8 cellular contexts compared by ENCODE assay signal in the genomic region with DNA sequence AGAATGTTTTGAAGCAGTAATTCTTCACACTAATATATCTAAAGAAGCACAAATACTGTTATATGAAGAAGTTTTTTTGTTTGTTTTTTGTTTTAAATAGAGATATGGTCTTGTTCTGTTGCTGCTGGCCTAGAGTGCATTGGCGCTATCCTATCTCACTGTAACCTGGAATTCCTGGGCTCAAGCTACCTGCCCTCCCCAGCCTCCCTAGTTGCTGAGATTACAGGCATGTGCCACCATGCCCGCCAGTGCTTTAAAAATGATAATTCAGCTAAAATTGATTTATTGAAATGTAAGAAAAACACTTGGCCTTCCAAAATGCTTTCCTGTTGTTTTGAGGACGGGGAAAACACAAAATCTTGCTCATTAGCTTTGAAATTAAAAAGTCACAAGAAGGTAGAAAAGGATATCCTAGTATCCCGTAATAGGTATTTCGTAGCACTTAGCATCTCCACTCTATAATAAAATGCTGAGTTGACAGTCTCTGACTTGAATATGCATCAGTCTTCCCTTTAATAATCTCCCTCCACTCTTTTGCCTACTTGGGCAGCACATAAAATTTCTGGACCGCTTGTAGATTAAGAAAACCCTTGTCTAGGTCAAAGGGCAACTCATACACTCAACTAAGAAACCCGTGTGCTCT. TPM values are rescaled to one million over a fixed set of nuclear protein-coding genes. Genes with fewer than 3 reads are reported as not detected.
DNase-seq lines count a peak whose midpoint lies in the region; ATAC-seq lines count a peak whose summit lies in the region.

No MANE protein-coding gene starts in this region.

- H3K4me3 Mint-ChIP-seq in T-helper 1 cell treated with Interleukin-12 subunit alpha and Interleukin-12 subunit beta and Interleukin-4 antibody, amounts not matched to agents 30 μg/mL and 1 μg/mL, for 36 hours: peak overlapping the region; percentile 78
- peak overlapping the region; percentile 89 to 98 (median 91) for H3K4me3 Mint-ChIP-seq in immature natural killer cell

- H3K27me3 Mint-ChIP-seq in T-helper 1 cell treated with Interleukin-12 subunit alpha and Interleukin-12 subunit beta and Interleukin-4 antibody, amounts not matched to agents 30 μg/mL and 1 μg/mL, for 36 hours (ENCODE audit: low read depth): peaks cover 7% of the 10 kb centered on the region
- H3K27me3 Mint-ChIP-seq in immature natural killer cell (ENCODE audit: low read depth in 3 of 3): peaks cover 3 to 12% (median 5%) of the 10 kb centered on the region in 3 donors

- no peak for ATAC-seq in activated naive CD4-positive, alpha-beta T cell treated with anti-CD3 and anti-CD28 coated beads, Interleukin-2, amount 50 U/mL, for 72 hours
- ATAC-seq in left lobe of liver (no peak), GM21723 (IDR thresholded peaks at IDR 0.05; ENCODE audit: unreplicated experiment) (no peak)

- H3K36me3 Mint-ChIP-seq in T-helper 1 cell treated with Interleukin-12 subunit alpha and Interleukin-12 subunit beta and Interleukin-4 antibody, amounts not matched to agents 30 μg/mL and 1 μg/mL, for 36 hours (ENCODE audit: low read depth): peaks cover 15% of the 10 kb centered on the region
- peaks cover 8 to 13% of the 10 kb centered on the region in 2 donors for H3K36me3 Mint-ChIP-seq in activated naive CD4-positive, alpha-beta T cell treated with anti-CD3 and anti-CD28 coated beads, Interleukin-2, amount 50 U/mL, for 72 hours
- H3K36me3 Mint-ChIP-seq in immature natural killer cell: peaks cover 4 to 8% (median 7%) of the 10 kb centered on the region in 3 donors

- H3K27ac Mint-ChIP-seq in T-helper 1 cell treated with Interleukin-12 subunit alpha and Interleukin-12 subunit beta and Interleukin-4 antibody, amounts not matched to agents 30 μg/mL and 1 μg/mL, for 36 hours: peak overlapping the region; percentile 89
- H3K27ac Mint-ChIP-seq in activated naive CD4-positive, alpha-beta T cell treated with anti-CD3 and anti-CD28 coated beads, Interleukin-2, amount 50 U/mL, for 72 hours: peak overlapping the region; percentile 86 to 99
- H3K27ac Mint-ChIP-seq in immature natural killer cell: peak overlapping the region; percentile 88 to 99 (median 91)

- DNase-seq in T-helper 1 cell: no peak
- DNase-seq in activated naive CD4-positive, alpha-beta T cell treated with anti-CD3 and anti-CD28 coated beads, Interleukin-2, amount 50 U/mL, for 72 hours (ENCODE audit: low spot score in 2 of 2): no peak
- no peak for DNase-seq in immature natural killer cell
- DNase-seq in superior temporal gyrus (ENCODE audit: extremely low spot score): peak; percentile 29
- no peak for DNase-seq in left lobe of liver (ENCODE audit: low spot score)
- DNase-seq in NCI-H1694 (lab: John Stamatoyannopoulos, UW): no peak

- peaks cover 54% of the 10 kb centered on the region for H3K4me1 Mint-ChIP-seq in T-helper 1 cell treated with Interleukin-12 subunit alpha and Interleukin-12 subunit beta and Interleukin-4 antibody, amounts not matched to agents 30 μg/mL and 1 μg/mL, for 36 hours (ENCODE audit: low read depth)
- peaks cover 36 to 63% of the 10 kb centered on the region in 2 donors for H3K4me1 Mint-ChIP-seq in immature natural killer cell

- no peaks in the 10 kb centered on the region for H3K9me3 Mint-ChIP-seq in T-helper 1 cell treated with Interleukin-12 subunit alpha and Interleukin-12 subunit beta and Interleukin-4 antibody, amounts not matched to agents 30 μg/mL and 1 μg/mL, for 36 hours
- peaks cover 0 to 4% of the 10 kb centered on the region in 2 donors for H3K9me3 Mint-ChIP-seq in activated naive CD4-positive, alpha-beta T cell treated with anti-CD3 and anti-CD28 coated beads, Interleukin-2, amount 50 U/mL, for 72 hours
- H3K9me3 Mint-ChIP-seq in immature natural killer cell: no peaks in the 10 kb centered on the region

RNA-seq across cellular contexts. Expression of a gene that starts 1.4 kb away (rescaled TPM):
- 10 to 100 TPM; 11.4 to 16.3 TPM for total RNA-seq in activated naive CD4-positive, alpha-beta T cell treated with anti-CD3 and anti-CD28 coated beads, Interleukin-2, amount 50 U/mL, for 72 hours
- 10 to 100 TPM in 1 of 3 donors, 1 to 10 TPM in 2; 6.1 to 13.1 (median 6.8) TPM for polyA plus RNA-seq in immature natural killer cell
- total RNA-seq in left lobe of liver: 7.5 TPM
